8 cellular contexts compared by ENCODE assay signal in genomic region chr2:231961349-231962166, GRCh38. TPM values are rescaled to one million over a fixed set of nuclear protein-coding genes. Genes with fewer than 3 reads are reported as not detected.
A peak's percentile ranks its signal among the peaks of the same experiment; 100 is the strongest.
DNase-seq lines count a peak whose midpoint lies in the region; ATAC-seq and TF ChIP-seq lines count a peak whose summit lies in the region.

TSS of gene DIS3L2 (plus strand) at chr2:231961713. CDS start at chr2:232014928, 53,215 bp downstream.

- POLR2A ChIA-PET in activated CD8-positive, alpha-beta T cell treated with anti-CD3 and anti-CD28 coated beads for 36 hours (lab: Charles Lee), result interaction anchor here (0.6 to 1.4 kb wide), 7 partner anchors 10 to 179 kb away, joined by 3 to 4 read pairs (median 3); no protein-coding TSS in a partner anchor

- TF ChIP-seq CTCF in activated CD8-positive, alpha-beta T cell treated with anti-CD3 and anti-CD28 coated beads for 36 hours (IDR thresholded peaks at IDR 0.05), result no peak
- no peak for TF ChIP-seq CTCF in lower lobe of right lung (IDR thresholded peaks at IDR 0.05)

- peak; percentile 85 for DNase-seq in CD1c-positive myeloid dendritic cell (ENCODE audit: extremely low spot score)
- peak; percentile 73 for DNase-seq in NCI-H774 (lab: John Stamatoyannopoulos, UW)
- DNase-seq in activated CD8-positive, alpha-beta T cell treated with anti-CD3 and anti-CD28 coated beads for 36 hours, result peak; percentile 88
- peak; percentile 93 for DNase-seq in lower lobe of right lung
- DNase-seq in stimulated activated CD4-positive, alpha-beta T cell treated with anti-CD3 and anti-CD28 coated beads, TNF-alpha, amount 100 ng/mL, for 24 hours (ENCODE audit: low read depth in 3 of 3), result peak; percentile 52 to 77 (median 62)

- 0 to 1% methylated on average over 83 of the region's 83 CpGs for WGBS in ectodermal cell, 2 experiments

- CTCF ChIA-PET in activated CD8-positive, alpha-beta T cell treated with anti-CD3 and anti-CD28 coated beads for 36 hours (lab: Charles Lee), result interaction anchor here (1.0 to 1.2 kb wide), 2 partner anchors 61 to 181 kb away, joined by 3 to 4 read pairs; no protein-coding TSS in a partner anchor

- intact Hi-C loops in activated CD8-positive, alpha-beta T cell treated with anti-CD3 and anti-CD28 coated beads for 36 hours (cut with micrococcal nuclease), result no loop called here
- intact Hi-C loops in lower lobe of right lung (cut with DNase I), result no loop called here

- H3K27me3 ChIP-seq in ectodermal cell (ENCODE audit: control insufficient read depth, insufficient read depth, low read length, poor library complexity, severe bottlenecking) (no peaks in the 10 kb centered on the region), lower lobe of right lung (ENCODE audit: low read depth) (no peaks in the 10 kb centered on the region)

- H3K36me3 ChIP-seq in ectodermal cell (ENCODE audit: control insufficient read depth, insufficient read depth, low read length) (no peaks in the 10 kb centered on the region), lower lobe of right lung (no peaks in the 10 kb centered on the region)

- H3K36me3 Mint-ChIP-seq in activated CD8-positive, alpha-beta T cell treated with anti-CD3 and anti-CD28 coated beads for 36 hours (ENCODE audit: low read depth), result peaks cover 8% of the 10 kb centered on the region

- H3K27ac ChIP-seq in ectodermal cell (ENCODE audit: insufficient read depth, low read depth, low read length, poor library complexity, severe bottlenecking), result peak within 1 kb of the TSS; percentile 70
- peak within 1 kb of the TSS; percentile 88 for H3K27ac ChIP-seq in lower lobe of right lung

- H3K4me1 Mint-ChIP-seq in activated CD8-positive, alpha-beta T cell treated with anti-CD3 and anti-CD28 coated beads for 36 hours (ENCODE audit: low read depth), result peaks cover 29% of the 10 kb centered on the region

- H3K27me3 Mint-ChIP-seq in activated CD8-positive, alpha-beta T cell treated with anti-CD3 and anti-CD28 coated beads for 36 hours, result no peaks in the 10 kb centered on the region

- H3K4me1 ChIP-seq in ectodermal cell (ENCODE audit: control insufficient read depth, insufficient read depth, low read length) (peaks cover 7% of the 10 kb centered on the region), lower lobe of right lung (peaks cover 16% of the 10 kb centered on the region)

- peak; percentile 95 for ATAC-seq in GM19397 (IDR thresholded peaks at IDR 0.05; ENCODE audit: unreplicated experiment)
- peak; percentile 77 for ATAC-seq in HG03565 (IDR thresholded peaks at IDR 0.05; ENCODE audit: unreplicated experiment)
- peak; percentile 94 for ATAC-seq in activated CD8-positive, alpha-beta T cell treated with anti-CD3 and anti-CD28 coated beads for 36 hours
- peak; percentile 98 for ATAC-seq in lower lobe of right lung

- no peaks in the 10 kb centered on the region for H3K9me3 Mint-ChIP-seq in activated CD8-positive, alpha-beta T cell treated with anti-CD3 and anti-CD28 coated beads for 36 hours

- H3K27ac Mint-ChIP-seq in activated CD8-positive, alpha-beta T cell treated with anti-CD3 and anti-CD28 coated beads for 36 hours, result peak within 1 kb of the TSS; percentile 93

- H3K4me3 ChIP-seq in ectodermal cell (ENCODE audit: insufficient read depth, low read depth, low read length), result peak within 1 kb of the TSS; percentile 67
- peak within 1 kb of the TSS; percentile 89 for H3K4me3 ChIP-seq in lower lobe of right lung

- H3K9me3 ChIP-seq in ectodermal cell (ENCODE audit: control insufficient read depth, low read length) (no peaks in the 10 kb centered on the region), lower lobe of right lung (no peaks in the 10 kb centered on the region)

- H3K4me3 Mint-ChIP-seq in activated CD8-positive, alpha-beta T cell treated with anti-CD3 and anti-CD28 coated beads for 36 hours, result peak within 1 kb of the TSS; percentile 83

RNA-seq across cellular contexts. Expression of gene DIS3L2, which starts in this region (rescaled TPM):
- total RNA-seq in activated CD8-positive, alpha-beta T cell treated with anti-CD3 and anti-CD28 coated beads for 36 hours, result 10 to 100 TPM; 26.5 to 27.2 TPM
- 32.2 TPM for polyA plus RNA-seq in ectodermal cell (2013, experiment 1 of 4)
- polyA plus RNA-seq in ectodermal cell (2013, experiment 2 of 4), result 29.7 TPM
- polyA plus RNA-seq in ectodermal cell (2013, experiment 3 of 4), result 19.0 TPM
- 24.3 TPM for polyA plus RNA-seq in ectodermal cell (2013, experiment 4 of 4)
- 34.4 TPM for total RNA-seq in lower lobe of right lung

Comparison
In these comparisons a context has a peak if more than half of its experiments do, and no peak if none do; other contexts are left out.
1. Peak in every context shown above with its lines: DNase-seq, ATAC-seq, H3K4me3 ChIP-seq and H3K27ac ChIP-seq.